In genomic region chr22:50672041-50672440, GRCh38 we compare ENCODE assay signal across 16 cellular contexts. TPM values are rescaled to one million over a fixed set of nuclear protein-coding genes. Genes with fewer than 3 reads are reported as not detected.
DNase-seq lines count a peak whose midpoint lies in the region; ATAC-seq and TF ChIP-seq lines count a peak whose summit lies in the region.
"Had no signal": no experiment of that assay in that cellular context is flagged by ENCODE, and none has a peak within 500 bp of the region (broad histone marks: within the 10 kb centered on the region; RNA-seq: fewer than 3 reads in every experiment).

No MANE protein-coding gene starts in this region.

- peak overlapping the region; percentile 43 for H3K4me3 Mint-ChIP-seq in CD4-positive, alpha-beta T cell
- H3K4me3 Mint-ChIP-seq in effector memory CD8-positive, alpha-beta T cell, result peak overlapping the region; percentile 30 to 33
- H3K4me3 Mint-ChIP-seq: activated CD8-positive, alpha-beta memory T cell treated with anti-CD3 and anti-CD28 coated beads, Interleukin-2, amount 10 ng/mL, durations not matched to agents 7 days and 5 days had no signal

- H3K36me3 ChIP-seq in right lobe of liver (no peaks in the 10 kb centered on the region), skeletal muscle tissue (ENCODE audit: control insufficient read depth in 3 of 3, insufficient read depth in 3 of 3, low read length in 3 of 3) (peaks cover 0 to 4% (median 3%) of the 10 kb centered on the region in 3 donors), body of pancreas (replicated peaks in 1 of 2; ENCODE audit: insufficient read depth in 1 of 2, low read depth in 2 of 2) (no peaks in the 10 kb centered on the region)

- H3K27me3 Mint-ChIP-seq in CD4-positive, alpha-beta T cell, result peaks cover 55% of the 10 kb centered on the region
- peaks cover 59 to 71% of the 10 kb centered on the region in 2 donors for H3K27me3 Mint-ChIP-seq in effector memory CD8-positive, alpha-beta T cell

- ATAC-seq in CD4-positive, alpha-beta T cell (ENCODE audit: poor library complexity), result no peak
- no peak for ATAC-seq in effector memory CD8-positive, alpha-beta T cell (replicated peaks)
- no peak for ATAC-seq in right lobe of liver
- ATAC-seq in body of pancreas, result no peak
- no peak for ATAC-seq in GM21737 (IDR thresholded peaks at IDR 0.05; ENCODE audit: unreplicated experiment)
- ATAC-seq in HG03175 (IDR thresholded peaks at IDR 0.05; ENCODE audit: unreplicated experiment), result no peak
- ATAC-seq: T-cell had no signal

- peak overlapping the region in 1 of 3 donors; percentile 33 for H3K9ac ChIP-seq in skeletal muscle tissue (ENCODE audit: low read depth in 1 of 3, low read length in 3 of 3)

- CTCF ChIA-PET in CD4-positive, alpha-beta T cell (lab: Charles Lee), result no interaction called here

- WGBS in right lobe of liver (ENCODE audit: insufficient coverage, low coverage, low lambda C conversion rate, missing lambda C conversion rate), result 56% methylated on average over 5 of the region's 8 CpGs
- WGBS in body of pancreas, 2 donors, result 67 to 93% methylated on average over 4 to 8 of the region's 8 CpGs

- H3K27ac Mint-ChIP-seq in CD4-positive, alpha-beta T cell, result no peak overlapping the region
- H3K27ac Mint-ChIP-seq in effector memory CD8-positive, alpha-beta T cell, result no peak overlapping the region
- H3K27ac Mint-ChIP-seq: activated CD8-positive, alpha-beta memory T cell treated with anti-CD3 and anti-CD28 coated beads, Interleukin-2, amount 10 ng/mL, durations not matched to agents 7 days and 5 days had no signal

- H3K4me1 ChIP-seq in right lobe of liver (no peaks in the 10 kb centered on the region), skeletal muscle tissue (ENCODE audit: control insufficient read depth in 3 of 3, insufficient read depth in 3 of 3, low read length in 3 of 3) (peaks cover 0 to 8% (median 6%) of the 10 kb centered on the region in 3 donors), body of pancreas (peaks cover 11% of the 10 kb centered on the region)

- no peaks in the 10 kb centered on the region for H3K9me3 ChIP-seq in CD4-positive, alpha-beta T cell (ENCODE audit: control insufficient read depth, low read length)
- H3K9me3 ChIP-seq in right lobe of liver (no peaks in the 10 kb centered on the region), skeletal muscle tissue (ENCODE audit: control insufficient read depth in 3 of 3, low read length in 3 of 3) (no peaks in the 10 kb centered on the region), body of pancreas (no peaks in the 10 kb centered on the region)

- no peaks in the 10 kb centered on the region for H3K36me3 Mint-ChIP-seq in CD4-positive, alpha-beta T cell (ENCODE audit: low read depth)
- H3K36me3 Mint-ChIP-seq in effector memory CD8-positive, alpha-beta T cell (ENCODE audit: insufficient read depth), result peaks cover 8% of the 10 kb centered on the region
- H3K36me3 Mint-ChIP-seq: activated CD8-positive, alpha-beta memory T cell treated with anti-CD3 and anti-CD28 coated beads, Interleukin-2, amount 10 ng/mL, durations not matched to agents 7 days and 5 days; natural killer cell treated with Interleukin-12 subunit alpha and Interleukin-12 subunit beta and Interleukin-15 and Interleukin-18, amount 100 ng/mL, for 72 hours; T-cell had no signal

- peaks cover 30% of the 10 kb centered on the region for H3K27me3 ChIP-seq in CD4-positive, alpha-beta T cell (ENCODE audit: control insufficient read depth, insufficient read depth, low read length)
- H3K27me3 ChIP-seq in right lobe of liver (no peaks in the 10 kb centered on the region), skeletal muscle tissue (ENCODE audit: control insufficient read depth in 3 of 3, insufficient read depth in 3 of 3, low read length in 3 of 3) (peaks cover 41 to 58% (median 52%) of the 10 kb centered on the region in 3 donors), body of pancreas (peaks cover 0 to 9% of the 10 kb centered on the region in 2 donors)

- intact Hi-C loops in CD4-positive, alpha-beta T cell (cut with DNase I, micrococcal nuclease), result no loop called here
- intact Hi-C loops in right lobe of liver (cut with DNase I) (no loop called here), body of pancreas (cut with DNase I) (no loop called here)

- no peak for DNase-seq in CD4-positive, alpha-beta T cell
- no peak for DNase-seq in effector memory CD8-positive, alpha-beta T cell
- DNase-seq in right lobe of liver, result no peak
- DNase-seq in body of pancreas, result no peak
- DNase-seq in SKM-1 (lab: John Stamatoyannopoulos, UW; ENCODE audit: unreplicated experiment), result no peak
- DNase-seq: activated CD8-positive, alpha-beta memory T cell treated with anti-CD3 and anti-CD28 coated beads, Interleukin-2, amount 10 ng/mL, durations not matched to agents 7 days and 5 days; activated gamma-delta T cell; IMR-90; MV-4-11; NCI-H2107; stimulated activated CD4-positive, alpha-beta T cell treated with anti-CD3 and anti-CD28 coated beads, Interleukin-4, amount 100 ng/mL, for 24 hours; T-cell had no signal

- no peak overlapping the region for H3K27ac ChIP-seq in CD4-positive, alpha-beta T cell (ENCODE audit: low read depth, low read length)
- H3K27ac ChIP-seq in right lobe of liver (peak overlapping the region in 2 of 3 donors; percentile 55 to 62), skeletal muscle tissue (ENCODE audit: low read depth, low read length) (peak overlapping the region; percentile 79), body of pancreas (peak overlapping the region in 2 of 4 donors; percentile 50 to 52)

- no peak for TF ChIP-seq CTCF in CD4-positive, alpha-beta T cell (IDR thresholded peaks at IDR 0.05)
- TF ChIP-seq CTCF in right lobe of liver (IDR thresholded peaks at IDR 0.05), result no peak
- no peak for TF ChIP-seq CTCF in body of pancreas (IDR thresholded peaks at IDR 0.05)

- POLR2A ChIA-PET in CD4-positive, alpha-beta T cell (lab: Charles Lee), result no interaction called here

- H3K9me3 Mint-ChIP-seq in CD4-positive, alpha-beta T cell, result no peaks in the 10 kb centered on the region
- no peaks in the 10 kb centered on the region for H3K9me3 Mint-ChIP-seq in effector memory CD8-positive, alpha-beta T cell
- H3K9me3 Mint-ChIP-seq: natural killer cell treated with Interleukin-12 subunit alpha and Interleukin-12 subunit beta and Interleukin-15 and Interleukin-18, amount 100 ng/mL, for 72 hours; T-cell had no signal

- no peak for TF ChIP-seq POLR2A in right lobe of liver (IDR thresholded peaks at IDR 0.05)
- no peak for TF ChIP-seq POLR2A in body of pancreas (IDR thresholded peaks at IDR 0.05)

- H3K4me1 Mint-ChIP-seq in CD4-positive, alpha-beta T cell (ENCODE audit: low read depth), result peaks cover 16% of the 10 kb centered on the region
- peaks cover 8 to 9% of the 10 kb centered on the region in 2 donors for H3K4me1 Mint-ChIP-seq in effector memory CD8-positive, alpha-beta T cell (ENCODE audit: low read depth in 2 of 2)

- H3K4me3 ChIP-seq in right lobe of liver (no peak overlapping the region), skeletal muscle tissue (ENCODE audit: low read length in 3 of 3) (no peak overlapping the region), body of pancreas (no peak overlapping the region)

RNA-seq across cellular contexts. Expression of gene SHANK3, which starts 0.6 kb away (rescaled TPM):
- not detected for total RNA-seq in CD4-positive, alpha-beta T cell
- total RNA-seq in right lobe of liver (10 to 100 TPM in 5 of 6 experiments, 1 to 10 TPM in 1; 9.7 to 16.0 (median 14.8) TPM), skeletal muscle tissue (4.2 TPM), body of pancreas (10 to 100 TPM in 1 of 2 donors, 1 to 10 TPM in 1; 6.0 to 15.5 TPM)
- total RNA-seq: natural killer cell treated with Interleukin-12 subunit alpha and Interleukin-12 subunit beta and Interleukin-15 and Interleukin-18, amount 100 ng/mL, for 72 hours had no signal

RNA-seq across cellular contexts. Expression of gene ARSA, which starts 44.1 kb away (rescaled TPM):
- total RNA-seq in CD4-positive, alpha-beta T cell, result 10 to 100 TPM; 52.3 to 54.4 TPM
- 10 to 100 TPM; 20.8 to 47.3 (median 38.6) TPM for total RNA-seq in right lobe of liver
- total RNA-seq in skeletal muscle tissue, result 5.2 TPM
- total RNA-seq in body of pancreas, result 10 to 100 TPM; 47.0 to 84.7 TPM
